In genomic region chr3:96813134-96813819, GRCh38 we compare ENCODE assay signal across 7 cellular contexts. TPM values are rescaled to one million over a fixed set of nuclear protein-coding genes. Genes with fewer than 3 reads are reported as not detected.
DNase-seq lines count a peak whose midpoint lies in the region; ATAC-seq, FAIRE-seq and TF ChIP-seq lines count a peak whose summit lies in the region.

No MANE protein-coding gene starts in this region.

- H3K4me1 Mint-ChIP-seq in T-helper 17 cell, result peaks cover 10% of the 10 kb centered on the region

- ATAC-seq in T-helper 17 cell, result peak; percentile 82
- peak; percentile 95 to 97 (median 96) for ATAC-seq in right lobe of liver

- TF ChIP-seq CTCF in MM.1S (IDR thresholded peaks at IDR 0.05; ENCODE audit: low read length) (peak; percentile 82), dorsolateral prefrontal cortex (IDR thresholded peaks at IDR 0.05 in 54 of 56, conservative IDR thresholded peaks at IDR 0.05 in 2 of 56; ENCODE audit: low read depth in 1 of 56, partially characterized antibody in 56 of 56) (peak in 55 of 56 donors; percentile 9 to 77 (median 57)), right lobe of liver (IDR thresholded peaks at IDR 0.05) (peak; percentile 47 to 73 (median 60))

- H3K4me3 ChIP-seq in MM.1S (ENCODE audit: low read length) (peak overlapping the region; percentile 60), dorsolateral prefrontal cortex (peak overlapping the region; percentile 36 to 82 (median 64)), right lobe of liver (peak overlapping the region; percentile 33 to 52 (median 45))

- intact Hi-C loops in dorsolateral prefrontal cortex (cut with DNase I), result no loop called here
- intact Hi-C loops in right lobe of liver (cut with DNase I), result no loop called here

- no peaks in the 10 kb centered on the region for H4K20me1 ChIP-seq in MM.1S (ENCODE audit: insufficient read depth, low read length)

- no peaks in the 10 kb centered on the region for H3F3A ChIP-seq in MM.1S (ENCODE audit: insufficient read depth, low read length)

- H3K36me3 ChIP-seq in MM.1S (replicated peaks; ENCODE audit: insufficient read depth, low read length) (no peaks in the 10 kb centered on the region), right lobe of liver (no peaks in the 10 kb centered on the region)

- H3K9me3 ChIP-seq in MM.1S (replicated peaks; ENCODE audit: insufficient read depth, low read length) (no peaks in the 10 kb centered on the region), T-helper 17 cell (ENCODE audit: control insufficient read depth, low read length, poor library complexity, severe bottlenecking) (no peaks in the 10 kb centered on the region), right lobe of liver (no peaks in the 10 kb centered on the region)

- peaks cover 22% of the 10 kb centered on the region for H3K27me3 Mint-ChIP-seq in T-helper 17 cell

- H3K4me1 ChIP-seq in MM.1S (ENCODE audit: low read length) (0 out of 2 replicates have a peak, but pooled peaks cover 4% of the 10 kb centered on the region), right lobe of liver (peaks cover 0 to 13% (median 0%) of the 10 kb centered on the region in 4 donors)

- H3K27ac ChIP-seq in MM.1S (ENCODE audit: low read length) (peak overlapping the region; percentile 31; the same call in 1 of the 2 replicates), dorsolateral prefrontal cortex (peak overlapping the region in 54 of 59 donors; percentile 36 to 93 (median 80)), right lobe of liver (no peak overlapping the region)

- H3K9ac ChIP-seq in MM.1S (ENCODE audit: low read length), result peak overlapping the region; percentile 61; the same call in 1 of the 2 replicates

- H3K79me2 ChIP-seq in MM.1S (ENCODE audit: low read length), result no peaks in the 10 kb centered on the region

- peak overlapping the region; percentile 64 for H3K4me3 Mint-ChIP-seq in T-helper 17 cell

- peak overlapping the region; percentile 81 for H3K4me2 ChIP-seq in MM.1S (ENCODE audit: low read depth, low read length)

- H3K27ac Mint-ChIP-seq in T-helper 17 cell, result no peak overlapping the region

- no peaks in the 10 kb centered on the region for H3K9me2 ChIP-seq in MM.1S (replicated peaks; ENCODE audit: insufficient read depth, low read length)

- no peaks in the 10 kb centered on the region for H3K36me3 Mint-ChIP-seq in T-helper 17 cell (ENCODE audit: low read depth)

- peak; percentile 98 for FAIRE-seq in GM12891 (lab: Jason Lieb, UNC)

- WGBS in right lobe of liver (ENCODE audit: insufficient coverage, low coverage, low lambda C conversion rate, missing lambda C conversion rate), result 0% methylated on average over 10 of the region's 79 CpGs

- DNase-seq in GM12891 (ENCODE audit: insufficient read length, low spot score), result peak; percentile 72
- DNase-seq in HCEC 1CT, result peak; percentile 62
- DNase-seq in MM.1S, result peak; percentile 92
- DNase-seq in T-helper 17 cell, result peak in 2 of 3 donors; percentile 7 to 24
- DNase-seq in dorsolateral prefrontal cortex, result peak in 9 of 10 donors; percentile 31 to 85 (median 71)
- DNase-seq in right lobe of liver, result peak; percentile 77 to 83 (median 78)
- DNase-seq in stimulated activated CD4-positive, alpha-beta T cell treated with anti-CD3 and anti-CD28 coated beads, Interleukin-4, amount 100 ng/mL, for 48 hours (ENCODE audit: low read depth in 2 of 2), result peak; percentile 46 to 56

- H3K27me3 ChIP-seq in MM.1S (replicated peaks; ENCODE audit: insufficient read depth, low read length), result no peaks in the 10 kb centered on the region
- peaks cover 0 to 36% (median 6%) of the 10 kb centered on the region in 45 donors for H3K27me3 ChIP-seq in dorsolateral prefrontal cortex
- peaks cover 0 to 5% of the 10 kb centered on the region in 2 donors for H3K27me3 ChIP-seq in right lobe of liver

- peak overlapping the region; percentile 82 for H2AFZ ChIP-seq in MM.1S (ENCODE audit: low read length)

- TF ChIP-seq POLR2A in GM12891 (IDR thresholded peaks at IDR 0.05; ENCODE audit: low read depth, low read length), result no peak
- no peak for TF ChIP-seq POLR2A in right lobe of liver (IDR thresholded peaks at IDR 0.05)

TF ChIP-seq in GM12891, 5 proteins besides CTCF, POLR2A, EP300 and RAD21:
- TF ChIP-seq PAX5 (IDR thresholded peaks at IDR 0.05; ENCODE audit: insufficient read depth, low read length, severe bottlenecking), result no peak
- TF ChIP-seq SPI1 (IDR thresholded peaks at IDR 0.05; ENCODE audit: low read depth, low read length), result peak; percentile 57
- no peak for TF ChIP-seq POLR2AphosphoS5 (IDR thresholded peaks at IDR 0.05; ENCODE audit: low read depth, low read length)
- TF ChIP-seq POU2F2 (IDR thresholded peaks at IDR 0.05; ENCODE audit: low read depth, low read length), result no peak

RNA-seq across cellular contexts. Expression of gene EPHA6, which starts 1.1 kb away (rescaled TPM):
- polyA plus RNA-seq in GM12891 (2012; ENCODE audit: low read depth, missing spikeins), result not detected
- total RNA-seq in T-helper 17 cell (not detected), dorsolateral prefrontal cortex (10 to 100 TPM in 119 of 120 experiments, 1 to 10 TPM in 1; 7.7 to 92.5 (median 43.1) TPM), right lobe of liver (not detected)

Comparison
In these comparisons a context has a peak if more than half of its experiments do, and no peak if none do; other contexts are left out.
1. DNase-seq: peak in every context shown above with its lines; median percentile 92 in MM.1S; 78 in right lobe of liver; 72 in GM12891; 71 in dorsolateral prefrontal cortex; 62 in HCEC 1CT; 51 in stimulated activated CD4-positive, alpha-beta T cell treated with anti-CD3 and anti-CD28 coated beads, Interleukin-4, amount 100 ng/mL, for 48 hours; 16 in T-helper 17 cell.
2. H3K27ac ChIP-seq: peak in MM.1S (single experiment) and dorsolateral prefrontal cortex (54 of 59); none in right lobe of liver (0 of 3).
3. RNA of gene EPHA6, which starts 1.1 kb away (total RNA-seq): 7.7 to 92.5 TPM in dorsolateral prefrontal cortex; not detected in T-helper 17 cell and not detected in right lobe of liver; every median in the first group is over 4 times any median in the second.
4. Peak in every context shown above with its lines, with median percentiles within 50 percentile points of each other: H3K4me3 ChIP-seq and CTCF ChIP-seq.